ENCODE assay signal across 1 cellular context in the genomic region with DNA sequence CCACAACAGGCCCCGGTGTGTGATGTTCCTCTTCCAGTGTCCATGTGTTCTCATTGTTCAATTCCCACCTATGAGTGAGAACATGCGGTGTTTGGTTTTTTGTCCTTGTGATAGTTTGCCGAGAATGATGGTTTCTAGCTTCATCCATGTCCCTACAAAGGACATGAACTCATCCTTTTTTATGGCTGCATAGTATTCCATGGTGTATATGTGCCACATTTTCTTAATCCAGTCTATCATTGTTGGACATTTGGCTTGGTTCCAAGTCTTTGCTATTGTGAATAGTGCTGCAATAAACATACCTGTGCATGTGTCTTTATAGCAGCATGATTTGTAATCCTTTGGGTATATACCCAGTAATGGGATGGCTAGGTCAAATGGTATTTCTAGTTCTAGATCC. TPM values are rescaled to one million over a fixed set of nuclear protein-coding genes. Genes with fewer than 3 reads are reported as not detected.
"Had no signal": no experiment of that assay in that cellular context is flagged by ENCODE, and none has a peak within 500 bp of the region (broad histone marks: within the 10 kb centered on the region; RNA-seq: fewer than 3 reads in every experiment).

No MANE protein-coding gene starts in this region.

RNA-seq across cellular contexts. Expression of gene LYPD6, which starts 11.8 kb away (rescaled TPM):
- polyA plus RNA-seq: IgD-negative memory B cell had no signal
